8 cellular contexts compared by ENCODE assay signal in genomic region chr19:58098682-58098998, GRCh38. TPM values are rescaled to one million over a fixed set of nuclear protein-coding genes. Genes with fewer than 3 reads are reported as not detected.
DNase-seq lines count a peak whose midpoint lies in the region; ATAC-seq and TF ChIP-seq lines count a peak whose summit lies in the region.

No MANE protein-coding gene starts in this region.

- ATAC-seq in GM21737 (IDR thresholded peaks at IDR 0.05; ENCODE audit: unreplicated experiment) (no peak), GM21526 (IDR thresholded peaks at IDR 0.05; ENCODE audit: low FRiP score, unreplicated experiment) (no peak), GM19463 (IDR thresholded peaks at IDR 0.05; ENCODE audit: unreplicated experiment) (no peak)

- peaks cover 13% of the 10 kb centered on the region for H3K9me3 Mint-ChIP-seq in progenitor cell of endocrine pancreas (ENCODE audit: low read depth)

- H3K4me3 Mint-ChIP-seq in progenitor cell of endocrine pancreas (ENCODE audit: low read depth), result peak overlapping the region; percentile 86

- H3K27me3 Mint-ChIP-seq in progenitor cell of endocrine pancreas, result no peaks in the 10 kb centered on the region

- DNase-seq in D341Med (ENCODE audit: low spot score), result peak; percentile 37
- DNase-seq in SK-N-MC (ENCODE audit: low read depth, low spot score), result no peak
- DNase-seq in fibroblast of pulmonary artery (ENCODE audit: low read depth), result no peak
- DNase-seq in progenitor cell of endocrine pancreas (ENCODE audit: low spot score, unreplicated experiment), result no peak
- DNase-seq in stimulated activated CD4-positive, alpha-beta T cell treated with anti-CD3 and anti-CD28 coated beads, Interleukin-1b, Interleukin-23, amount 100 ng/mL, for 48 hours, result no peak

- no peak overlapping the region for H3K27ac ChIP-seq in SK-N-MC

- H3K4me3 ChIP-seq in SK-N-MC, result peak overlapping the region; percentile 83
- peak overlapping the region; percentile 89 for H3K4me3 ChIP-seq in fibroblast of pulmonary artery (replicated peaks; ENCODE audit: low read depth, low read length)

- no peak overlapping the region for H3K9ac ChIP-seq in SK-N-MC (ENCODE audit: insufficient read length)

- peaks cover 6% of the 10 kb centered on the region; the same call in 1 of the 2 replicates for H3K9me3 ChIP-seq in SK-N-MC (ENCODE audit: low read depth, low read length)

- peaks cover 14% of the 10 kb centered on the region for H3K36me3 Mint-ChIP-seq in progenitor cell of endocrine pancreas (ENCODE audit: insufficient read depth)

- TF ChIP-seq CTCF in fibroblast of pulmonary artery (IDR thresholded peaks at IDR 0.05; ENCODE audit: low read length, missing control alignments), result no peak
- TF ChIP-seq CTCF in progenitor cell of endocrine pancreas (IDR thresholded peaks at IDR 0.05; ENCODE audit: unreplicated experiment), result no peak

- H3K36me3 ChIP-seq in SK-N-MC (ENCODE audit: insufficient read depth, low read length), result no peaks in the 10 kb centered on the region

- H3K27ac Mint-ChIP-seq in progenitor cell of endocrine pancreas, result peak overlapping the region; percentile 100

- H3K4me1 Mint-ChIP-seq in progenitor cell of endocrine pancreas (ENCODE audit: low read depth), result peaks cover 10% of the 10 kb centered on the region

RNA-seq across cellular contexts. Expression of gene ZSCAN18, which starts 0.6 kb away (rescaled TPM):
- total RNA-seq in progenitor cell of endocrine pancreas, result 111 and 118 TPM in 2 replicates

RNA-seq across cellular contexts. Expression of gene ZNF135, which starts 39.6 kb away (rescaled TPM):
- 17.3 and 17.9 TPM in 2 replicates for total RNA-seq in progenitor cell of endocrine pancreas

RNA-seq across cellular contexts. Expression of gene ZNF329, which starts 51.9 kb away (rescaled TPM):
- 15.3 and 17.0 TPM in 2 replicates for total RNA-seq in progenitor cell of endocrine pancreas
